ENCODE assay signal across 32 cellular contexts in genomic region chr4:159705334-159705733, GRCh38.
"Had no signal": no experiment of that assay in that cellular context is flagged by ENCODE, and none has a peak within 500 bp of the region (broad histone marks: within the 10 kb centered on the region; RNA-seq: fewer than 3 reads in every experiment).

No MANE protein-coding gene starts in this region.

- H3K36me3 ChIP-seq: adrenal gland, esophagus squamous epithelium, gastroesophageal sphincter had no signal

- H3K36me3 Mint-ChIP-seq: activated CD4-positive, alpha-beta memory T cell treated with anti-CD3 and anti-CD28 coated beads for 36 hours; activated CD8-positive, alpha-beta memory T cell treated with anti-CD3 and anti-CD28 coated beads, Interleukin-2, amount 10 ng/mL, durations not matched to agents 7 days and 5 days; activated naive CD4-positive, alpha-beta T cell treated with anti-CD3 and anti-CD28 coated beads, Interleukin-2, amount 50 U/mL, for 24 hours; activated naive CD8-positive, alpha-beta T cell treated with anti-CD3 and anti-CD28 coated beads for 36 hours had no signal

- H3K27me3 Mint-ChIP-seq: activated CD4-positive, alpha-beta memory T cell treated with anti-CD3 and anti-CD28 coated beads for 36 hours; activated CD4-positive, alpha-beta T cell treated with anti-CD3 and anti-CD28 coated beads for 36 hours; activated CD4-positive, alpha-beta T cell treated with anti-CD3 and anti-CD28 coated beads, Interleukin-2, amount 10 ng/mL, durations not matched to agents 24 days and 14 days; activated CD8-positive, alpha-beta memory T cell treated with anti-CD3 and anti-CD28 coated beads, Interleukin-2, amount 10 ng/mL, durations not matched to agents 7 days and 5 days; activated naive CD4-positive, alpha-beta T cell treated with anti-CD3 and anti-CD28 coated beads, Interleukin-2, amount 50 U/mL, for 24 hours; activated naive CD8-positive, alpha-beta T cell treated with anti-CD3 and anti-CD28 coated beads for 36 hours; activated naive CD8-positive, alpha-beta T cell treated with anti-CD3 and anti-CD28 coated beads, Interleukin-2, amount 50 U/mL, for 24 hours; effector memory CD8-positive, alpha-beta T cell; T-helper 17 cell had no signal

- H3K27ac Mint-ChIP-seq: activated CD4-positive, alpha-beta memory T cell treated with anti-CD3 and anti-CD28 coated beads for 36 hours; activated CD4-positive, alpha-beta T cell treated with anti-CD3 and anti-CD28 coated beads for 36 hours; activated CD4-positive, alpha-beta T cell treated with anti-CD3 and anti-CD28 coated beads, Interleukin-2, amount 10 ng/mL, durations not matched to agents 24 days and 14 days; activated CD8-positive, alpha-beta memory T cell treated with anti-CD3 and anti-CD28 coated beads, Interleukin-2, amount 10 ng/mL, durations not matched to agents 7 days and 5 days; activated CD8-positive, alpha-beta T cell treated with anti-CD3 and anti-CD28 coated beads, Interleukin-2, amount 10 ng/mL, durations not matched to agents 7 days and 5 days; activated naive CD4-positive, alpha-beta T cell treated with anti-CD3 and anti-CD28 coated beads for 36 hours; activated naive CD4-positive, alpha-beta T cell treated with anti-CD3 and anti-CD28 coated beads, Interleukin-2, amount 50 U/mL, for 24 hours; activated naive CD8-positive, alpha-beta T cell treated with anti-CD3 and anti-CD28 coated beads for 36 hours; activated naive CD8-positive, alpha-beta T cell treated with anti-CD3 and anti-CD28 coated beads, Interleukin-2, amount 50 U/mL, for 24 hours; activated T-helper 1 cell treated with anti-CD3 and anti-CD28 coated beads, Interleukin-12 subunit alpha, Interleukin-12 subunit beta, Interleukin-2, Interleukin-4 antibody, amounts not matched to agents 30 ng/mL and 10 ng/mL and 1 ng/mL, durations not matched to agents 14 hours and 24 hours and 36 hours; activated T-helper 2 cell treated with anti-CD3 and anti-CD28 coated beads, Interferon-gamma antibody, Interleukin-2, Interleukin-4, amounts not matched to agents 10 μg/mL and 5 μg/mL and 100 μg/mL, durations not matched to agents 14 hours and 24 hours and 36 hours; effector memory CD8-positive, alpha-beta T cell; T-helper 17 cell had no signal

- H3K27me3 ChIP-seq: adrenal gland, body of pancreas, esophagus squamous epithelium, gastroesophageal sphincter had no signal

- H3K4me3 Mint-ChIP-seq: activated CD4-positive, alpha-beta memory T cell treated with anti-CD3 and anti-CD28 coated beads for 36 hours; activated CD4-positive, alpha-beta T cell treated with anti-CD3 and anti-CD28 coated beads for 36 hours; activated CD4-positive, alpha-beta T cell treated with anti-CD3 and anti-CD28 coated beads, Interleukin-2, amount 10 ng/mL, durations not matched to agents 24 days and 14 days; activated CD8-positive, alpha-beta memory T cell treated with anti-CD3 and anti-CD28 coated beads, Interleukin-2, amount 10 ng/mL, durations not matched to agents 7 days and 5 days; activated CD8-positive, alpha-beta T cell treated with anti-CD3 and anti-CD28 coated beads, Interleukin-2, amount 10 ng/mL, durations not matched to agents 7 days and 5 days; activated naive CD4-positive, alpha-beta T cell treated with anti-CD3 and anti-CD28 coated beads for 36 hours; activated naive CD4-positive, alpha-beta T cell treated with anti-CD3 and anti-CD28 coated beads, Interleukin-2, amount 50 U/mL, for 24 hours; activated naive CD8-positive, alpha-beta T cell treated with anti-CD3 and anti-CD28 coated beads for 36 hours; activated naive CD8-positive, alpha-beta T cell treated with anti-CD3 and anti-CD28 coated beads, Interleukin-2, amount 50 U/mL, for 24 hours; activated T-helper 1 cell treated with anti-CD3 and anti-CD28 coated beads, Interleukin-12 subunit alpha, Interleukin-12 subunit beta, Interleukin-2, Interleukin-4 antibody, amounts not matched to agents 30 ng/mL and 10 ng/mL and 1 ng/mL, durations not matched to agents 14 hours and 24 hours and 36 hours; effector memory CD8-positive, alpha-beta T cell; T-helper 17 cell had no signal

- H3K4me1 ChIP-seq: adrenal gland, body of pancreas, esophagus squamous epithelium, gastroesophageal sphincter had no signal

- H3K4me3 ChIP-seq: adrenal gland, body of pancreas, esophagus squamous epithelium, gastroesophageal sphincter had no signal

- H3K9me3 ChIP-seq: adrenal gland, body of pancreas had no signal

- H3K27ac ChIP-seq: adrenal gland, body of pancreas, epithelial cell of prostate, esophagus squamous epithelium, gastroesophageal sphincter had no signal

- DNase-seq: activated CD4-positive, alpha-beta memory T cell treated with anti-CD3 and anti-CD28 coated beads for 36 hours; activated CD4-positive, alpha-beta T cell treated with anti-CD3 and anti-CD28 coated beads for 36 hours; activated CD4-positive, alpha-beta T cell treated with anti-CD3 and anti-CD28 coated beads, Interleukin-2, amount 10 ng/mL, durations not matched to agents 24 days and 14 days; activated CD4-positive, CD25-positive, alpha-beta regulatory T cell; activated CD4-positive, CD25-positive, alpha-beta regulatory T cell treated with anti-CD3 and anti-CD28 coated beads, Interleukin-2, amount 50 U/mL, for 72 hours; activated CD8-positive, alpha-beta memory T cell treated with anti-CD3 and anti-CD28 coated beads, Interleukin-2, amount 10 ng/mL, durations not matched to agents 7 days and 5 days; activated CD8-positive, alpha-beta memory T cell treated with anti-CD3 and anti-CD28 coated beads, Interleukin-2, amount 50 U/mL, for 4 hours; activated CD8-positive, alpha-beta T cell treated with anti-CD3 and anti-CD28 coated beads, Interleukin-2, amount 10 ng/mL, durations not matched to agents 7 days and 5 days; activated effector memory CD4-positive, alpha-beta T cell treated with anti-CD3 and anti-CD28 coated beads, Interleukin-2, amount 50 U/mL, for 16 hours; activated naive CD4-positive, alpha-beta T cell treated with anti-CD3 and anti-CD28 coated beads for 36 hours; activated naive CD8-positive, alpha-beta T cell treated with anti-CD3 and anti-CD28 coated beads for 36 hours; activated naive CD8-positive, alpha-beta T cell treated with anti-CD3 and anti-CD28 coated beads, Interleukin-2, amount 50 U/mL, for 24 hours; activated T-cell treated with anti-CD3 and anti-CD28 coated beads, Interleukin-2, amount 50 U/mL, for 1 hour; activated T-cell treated with anti-CD3 and anti-CD28 coated beads, Interleukin-2, amount 50 U/mL, for 48 hours; adrenal gland; amygdala; aorta; body of pancreas; caudate nucleus; cortex of kidney; dermis blood vessel endothelial cell; effector CD4-positive, alpha-beta T cell; effector memory CD8-positive, alpha-beta T cell; esophagus squamous epithelium; foreskin melanocyte; T-helper 1 cell; T-helper 17 cell had no signal

- H3K4me1 Mint-ChIP-seq: activated CD4-positive, alpha-beta T cell treated with anti-CD3 and anti-CD28 coated beads for 36 hours; activated CD4-positive, alpha-beta T cell treated with anti-CD3 and anti-CD28 coated beads, Interleukin-2, amount 10 ng/mL, durations not matched to agents 24 days and 14 days; activated CD8-positive, alpha-beta memory T cell treated with anti-CD3 and anti-CD28 coated beads, Interleukin-2, amount 10 ng/mL, durations not matched to agents 7 days and 5 days; activated naive CD4-positive, alpha-beta T cell treated with anti-CD3 and anti-CD28 coated beads, Interleukin-2, amount 50 U/mL, for 24 hours; activated naive CD8-positive, alpha-beta T cell treated with anti-CD3 and anti-CD28 coated beads for 36 hours; activated naive CD8-positive, alpha-beta T cell treated with anti-CD3 and anti-CD28 coated beads, Interleukin-2, amount 50 U/mL, for 24 hours; T-helper 17 cell had no signal

- H3K9me3 Mint-ChIP-seq: activated CD4-positive, alpha-beta T cell treated with anti-CD3 and anti-CD28 coated beads, Interleukin-2, amount 10 ng/mL, durations not matched to agents 24 days and 14 days had no signal
